ENCODE assay signal across 25 cellular contexts in genomic region chr2:147810883-147811765, GRCh38. TPM values are rescaled to one million over a fixed set of nuclear protein-coding genes. Genes with fewer than 3 reads are reported as not detected.
DNase-seq lines count a peak whose midpoint lies in the region; ATAC-seq and TF ChIP-seq lines count a peak whose summit lies in the region.
"Had no signal": no experiment of that assay in that cellular context is flagged by ENCODE, and none has a peak within 500 bp of the region (broad histone marks: within the 10 kb centered on the region; RNA-seq: fewer than 3 reads in every experiment).

No MANE protein-coding gene starts in this region.

- H3K9me3 ChIP-seq in colonic mucosa (no peaks in the 10 kb centered on the region), mucosa of descending colon (no peaks in the 10 kb centered on the region), OCI-LY7 (ENCODE audit: low read length) (no peaks in the 10 kb centered on the region), prostate gland (no peaks in the 10 kb centered on the region)
- H3K9me3 ChIP-seq: A549; BLaER1 treated with 17β-estradiol and CSF1 and Interleukin-3, amounts not matched to agents 10 nM and 100 nM; SJSA1 had no signal

- H3K4me1 Mint-ChIP-seq in type B pancreatic cell (ENCODE audit: unreplicated experiment), result peaks cover 4% of the 10 kb centered on the region

- CTCF ChIA-PET in OCI-LY7 (lab: Charles Lee; ENCODE audit: unreplicated experiment), result no interaction called here

- H3K9me3 Mint-ChIP-seq in type B pancreatic cell, result peaks cover 8% of the 10 kb centered on the region

- no peaks in the 10 kb centered on the region for H3K9me2 ChIP-seq in OCI-LY7 (ENCODE audit: insufficient read depth, low read length)

- no TSS peak for BruUV-seq in OCI-LY7 (replicated peaks; lab: Mats Ljungman, UMichigan)

- intact Hi-C loops in colonic mucosa (cut with DNase I) (no loop called here), mucosa of descending colon (cut with DNase I, micrococcal nuclease) (no loop called here), OCI-LY7 (cut with micrococcal nuclease; ENCODE audit: unreplicated experiment) (no loop called here), prostate gland (cut with DNase I) (no loop called here)

- DNase-seq in LoVo (ENCODE audit: low spot score) (peak; percentile 78), colonic mucosa (no peak), mucosa of descending colon (no peak), type B pancreatic cell (ENCODE audit: extremely low spot score, unreplicated experiment) (no peak), NCI-H1436 treated with DMSO at 0.1 percent for 48 hours (lab: John Stamatoyannopoulos, UW) (no peak), OCI-LY7 (ENCODE audit: low spot score) (no peak), prostate gland (ENCODE audit: low spot score) (no peak)
- DNase-seq: AML-193; CD4-positive, alpha-beta T cell; DMS53; HCEC 1CT; Karpas-422; NCI-H1092 treated with DMSO at 0.1 percent for 48 hours; NCI-H1436; NCI-H187 treated with DMSO at 0.1 percent for 48 hours; NCI-H446; NCI-H524 treated with DMSO at 0.1 percent for 48 hours; NCI-H82; NK-92 treated with Interleukin-12 subunit alpha and Interleukin-12 subunit beta, amount 100 ng/mL, for 24 hours; Right ventricle myocardium superior; RPMI8226 had no signal

- peak overlapping the region; percentile 51 for H3K27ac ChIP-seq in colonic mucosa
- H3K27ac ChIP-seq in OCI-LY7 (ENCODE audit: low read depth, low read length, poor library complexity, severe bottlenecking), result no peak overlapping the region
- H3K27ac ChIP-seq in prostate gland, result no peak overlapping the region
- H3K27ac ChIP-seq: A549; BLaER1 treated with 17β-estradiol and CSF1 and Interleukin-3, amounts not matched to agents 10 nM and 100 nM; HL-60; SJSA1 had no signal

- H3K27ac Mint-ChIP-seq in type B pancreatic cell, result peak overlapping the region; percentile 40
- H3K27ac Mint-ChIP-seq: CD4-positive, alpha-beta T cell had no signal

- H4K20me1 ChIP-seq in OCI-LY7 (ENCODE audit: insufficient read depth, low read length), result no peaks in the 10 kb centered on the region
- H4K20me1 ChIP-seq: BLaER1 treated with 17β-estradiol and CSF1 and Interleukin-3, amounts not matched to agents 10 nM and 100 nM had no signal

- no peak overlapping the region for H3K4me3 Mint-ChIP-seq in type B pancreatic cell
- H3K4me3 Mint-ChIP-seq: CD4-positive, alpha-beta T cell had no signal

- peak; percentile 76 for ATAC-seq in mucosa of descending colon
- ATAC-seq: A549 had no signal

- TF ChIP-seq CTCF in colonic mucosa (IDR thresholded peaks at IDR 0.05) (no peak), mucosa of descending colon (IDR thresholded peaks at IDR 0.05) (no peak), type B pancreatic cell (conservative IDR thresholded peaks at IDR 0.05) (no peak), OCI-LY7 (conservative IDR thresholded peaks at IDR 0.05; ENCODE audit: low read length) (no peak), prostate gland (IDR thresholded peaks at IDR 0.05) (no peak)

- H3K4me3 ChIP-seq in colonic mucosa (no peak overlapping the region), mucosa of descending colon (no peak overlapping the region), OCI-LY7 (ENCODE audit: low read depth, low read length, poor library complexity, severe bottlenecking) (no peak overlapping the region), prostate gland (no peak overlapping the region)
- H3K4me3 ChIP-seq: A549; BLaER1 treated with 17β-estradiol and CSF1 and Interleukin-3, amounts not matched to agents 10 nM and 100 nM; SJSA1 had no signal

- H3K4me2 ChIP-seq in OCI-LY7 (ENCODE audit: low read length), result no peak overlapping the region
- H3K4me2 ChIP-seq: A549; BLaER1 treated with 17β-estradiol and CSF1 and Interleukin-3, amounts not matched to agents 10 nM and 100 nM had no signal

- H3K27me3 ChIP-seq in colonic mucosa, result no peaks in the 10 kb centered on the region
- no peaks in the 10 kb centered on the region for H3K27me3 ChIP-seq in prostate gland (replicated peaks; ENCODE audit: insufficient read depth)
- H3K27me3 ChIP-seq: BLaER1 treated with 17β-estradiol and CSF1 and Interleukin-3, amounts not matched to agents 10 nM and 100 nM; SJSA1 had no signal

- H3K36me3 Mint-ChIP-seq in type B pancreatic cell, result no peaks in the 10 kb centered on the region

- no peaks in the 10 kb centered on the region for H3K36me3 ChIP-seq in colonic mucosa
- no peaks in the 10 kb centered on the region for H3K36me3 ChIP-seq in mucosa of descending colon (ENCODE audit: low read depth)
- H3K36me3 ChIP-seq in OCI-LY7 (ENCODE audit: insufficient read depth, low read length), result no peaks in the 10 kb centered on the region
- H3K36me3 ChIP-seq in prostate gland, result no peaks in the 10 kb centered on the region
- H3K36me3 ChIP-seq: BLaER1 treated with 17β-estradiol and CSF1 and Interleukin-3, amounts not matched to agents 10 nM and 100 nM; SJSA1 had no signal

- H3K9ac ChIP-seq in colonic mucosa (ENCODE audit: low read depth in 2 of 2, low read length in 2 of 2), result no peak overlapping the region
- H3K9ac ChIP-seq: BLaER1 treated with 17β-estradiol and CSF1 and Interleukin-3, amounts not matched to agents 10 nM and 100 nM had no signal

- H3K79me2 ChIP-seq in OCI-LY7 (ENCODE audit: insufficient read depth, low read depth, low read length), result no peaks in the 10 kb centered on the region

- TF ChIP-seq POLR2A in prostate gland (IDR thresholded peaks at IDR 0.05), result no peak

- H2AFZ ChIP-seq in OCI-LY7 (ENCODE audit: low read length), result no peak overlapping the region

- H3K27me3 Mint-ChIP-seq in type B pancreatic cell, result no peaks in the 10 kb centered on the region
- H3K27me3 Mint-ChIP-seq: CD4-positive, alpha-beta T cell had no signal

- POLR2A ChIA-PET in OCI-LY7 (lab: Charles Lee), result no interaction called here

- H3K4me1 ChIP-seq in colonic mucosa (no peaks in the 10 kb centered on the region), mucosa of descending colon (ENCODE audit: low read depth) (peaks cover 11% of the 10 kb centered on the region), OCI-LY7 (ENCODE audit: insufficient read depth, low read length, poor library complexity, severe bottlenecking) (no peaks in the 10 kb centered on the region), prostate gland (replicated peaks) (no peaks in the 10 kb centered on the region)
- H3K4me1 ChIP-seq: A549; BLaER1 treated with 17β-estradiol and CSF1 and Interleukin-3, amounts not matched to agents 10 nM and 100 nM; SJSA1 had no signal

RNA-seq across cellular contexts. Expression of gene ACVR2A, which starts 33.7 kb away (rescaled TPM):
- total RNA-seq in colonic mucosa, result 10 to 100 TPM; 15.4 to 20.4 TPM
- 10 to 100 TPM; 19.7 to 33.0 (median 29.0) TPM for total RNA-seq in mucosa of descending colon
- total RNA-seq in type B pancreatic cell (ENCODE audit: low replicate concordance), result 24.6 and 31.9 TPM in 2 replicates
- 1.5 and 4.0 TPM in 2 replicates for total RNA-seq in OCI-LY7 (2014; rRNA removed; shearing (Covaris generic))
- total RNA-seq in OCI-LY7 (2022), result 2.1 and 2.5 TPM in 2 replicates
- total RNA-seq in prostate gland, result 10 to 100 TPM; 18.3 to 25.8 TPM
